ENCODE assay signal across 12 cellular contexts in the genomic region with DNA sequence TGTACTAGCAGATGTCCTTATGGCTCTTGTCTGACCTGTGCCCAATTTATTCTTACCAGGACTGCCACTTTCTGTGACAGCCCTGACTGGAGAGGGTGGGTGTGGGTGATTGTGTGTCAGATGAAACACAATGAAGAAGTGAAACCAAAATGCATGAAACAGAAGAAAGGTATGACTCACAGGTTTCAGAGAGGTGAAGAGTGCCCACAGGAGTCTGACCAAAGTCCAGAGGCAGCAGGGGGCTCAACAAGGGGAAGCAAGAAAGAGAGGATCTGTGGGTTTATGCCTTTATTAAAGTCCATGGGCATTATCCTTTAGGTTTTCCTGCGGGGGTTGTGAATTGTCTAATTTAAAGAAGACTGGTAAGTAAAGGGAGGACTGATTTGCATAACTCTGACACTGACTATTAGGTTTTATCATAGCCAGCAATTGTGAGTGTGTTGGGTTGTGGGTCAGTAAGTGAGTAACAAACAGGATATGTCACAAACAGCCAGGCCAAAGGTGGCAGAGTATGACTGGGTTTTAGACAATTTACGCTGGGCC. TPM values are rescaled to one million over a fixed set of nuclear protein-coding genes. Genes with fewer than 3 reads are reported as not detected.
A peak's percentile ranks its signal among the peaks of the same experiment; 100 is the strongest.
DNase-seq lines count a peak whose midpoint lies in the region; ATAC-seq and TF ChIP-seq lines count a peak whose summit lies in the region.
"Had no signal": no experiment of that assay in that cellular context is flagged by ENCODE, and none has a peak within 500 bp of the region (broad histone marks: within the 10 kb centered on the region; RNA-seq: fewer than 3 reads in every experiment).

No MANE protein-coding gene starts in this region.

- peak overlapping the region; percentile 33 to 89 (median 71) for H3K4me3 Mint-ChIP-seq in IgD-negative memory B cell
- no peak overlapping the region for H3K4me3 Mint-ChIP-seq in activated CD4-positive, alpha-beta memory T cell treated with anti-CD3 and anti-CD28 coated beads for 36 hours
- H3K4me3 Mint-ChIP-seq: central memory CD8-positive, alpha-beta T cell had no signal

- in situ Hi-C loops in GM13977 (cut with MboI; ENCODE audit: low pct_unique_long_range_greater_than_20kb, low sequenced_read_pairs, unreplicated experiment), result no loop called here

- ATAC-seq in GM19438 (IDR thresholded peaks at IDR 0.05; ENCODE audit: low read depth, unreplicated experiment) (peak; percentile 96), HG02885 (IDR thresholded peaks at IDR 0.05; ENCODE audit: poor library complexity, unreplicated experiment) (peak; percentile 98), omental fat pad (ENCODE audit: low FRiP score) (no peak)
- ATAC-seq: lower lobe of right lung, sciatic nerve had no signal

- H3K27ac Mint-ChIP-seq in IgD-negative memory B cell, result peak overlapping the region; percentile 9 to 71 (median 36)
- H3K27ac Mint-ChIP-seq in activated CD4-positive, alpha-beta memory T cell treated with anti-CD3 and anti-CD28 coated beads for 36 hours, result no peak overlapping the region

- TF ChIP-seq CTCF in GM13977 (IDR thresholded peaks at IDR 0.05; ENCODE audit: extremely low read depth, insufficient read depth, missing control alignments) (no peak), omental fat pad (IDR thresholded peaks at IDR 0.05) (no peak), ovary (IDR thresholded peaks at IDR 0.05) (no peak)

- no peaks in the 10 kb centered on the region for H3K4me1 ChIP-seq in ovary (ENCODE audit: insufficient read depth)
- H3K4me1 ChIP-seq: BLaER1, lower lobe of right lung had no signal

- POLR2A ChIA-PET in activated CD4-positive, alpha-beta memory T cell treated with anti-CD3 and anti-CD28 coated beads for 36 hours (lab: Charles Lee), result no interaction called here

- CTCF ChIA-PET in activated CD4-positive, alpha-beta memory T cell treated with anti-CD3 and anti-CD28 coated beads for 36 hours (lab: Charles Lee), result no interaction called here

- H3K9me3 Mint-ChIP-seq in IgD-negative memory B cell, result peaks cover 0 to 1% (median 0%) of the 10 kb centered on the region in 3 donors
- peaks cover 33% of the 10 kb centered on the region for H3K9me3 Mint-ChIP-seq in activated CD4-positive, alpha-beta memory T cell treated with anti-CD3 and anti-CD28 coated beads for 36 hours

- H3K36me3 ChIP-seq in ovary, result no peaks in the 10 kb centered on the region
- H3K36me3 ChIP-seq: BLaER1, lower lobe of right lung had no signal

- TF ChIP-seq EP300 in ovary (IDR thresholded peaks at IDR 0.05), result no peak

- no peak overlapping the region for H3K27ac ChIP-seq in ovary
- H3K27ac ChIP-seq: BLaER1, lower lobe of right lung had no signal

- no peaks in the 10 kb centered on the region for H3K9me3 ChIP-seq in ovary
- H3K9me3 ChIP-seq: BLaER1, lower lobe of right lung had no signal

- H3K36me3 Mint-ChIP-seq in IgD-negative memory B cell, result peaks cover 2% of the 10 kb centered on the region
- H3K36me3 Mint-ChIP-seq in activated CD4-positive, alpha-beta memory T cell treated with anti-CD3 and anti-CD28 coated beads for 36 hours, result no peaks in the 10 kb centered on the region

- H3K27me3 Mint-ChIP-seq in IgD-negative memory B cell, result no peaks in the 10 kb centered on the region
- H3K27me3 Mint-ChIP-seq in activated CD4-positive, alpha-beta memory T cell treated with anti-CD3 and anti-CD28 coated beads for 36 hours, result no peaks in the 10 kb centered on the region
- H3K27me3 Mint-ChIP-seq: central memory CD8-positive, alpha-beta T cell had no signal

- WGBS in ovary, 3 donors, result 80 to 88% (median 86%) methylated on average over 2 of the region's 2 CpGs

- no peak overlapping the region for H3K4me3 ChIP-seq in ovary
- H3K4me3 ChIP-seq: BLaER1, lower lobe of right lung had no signal

- H3K27me3 ChIP-seq in ovary, result no peaks in the 10 kb centered on the region
- H3K27me3 ChIP-seq: BLaER1 had no signal

- H3K4me1 Mint-ChIP-seq in IgD-negative memory B cell, result peaks cover 5 to 13% (median 11%) of the 10 kb centered on the region in 3 donors
- no peaks in the 10 kb centered on the region for H3K4me1 Mint-ChIP-seq in activated CD4-positive, alpha-beta memory T cell treated with anti-CD3 and anti-CD28 coated beads for 36 hours (ENCODE audit: low read depth)
- H3K4me1 Mint-ChIP-seq: central memory CD8-positive, alpha-beta T cell had no signal

- TF ChIP-seq POLR2A in ovary (IDR thresholded peaks at IDR 0.05), result no peak

- DNase-seq in GM13977 (ENCODE audit: low spot score) (peak; percentile 6), omental fat pad (ENCODE audit: low spot score) (no peak), NCI-H226 (no peak), ovary (no peak)
- DNase-seq in activated CD4-positive, alpha-beta memory T cell treated with anti-CD3 and anti-CD28 coated beads for 36 hours, result no peak
- DNase-seq: lower lobe of right lung had no signal

- intact Hi-C loops in activated CD4-positive, alpha-beta memory T cell treated with anti-CD3 and anti-CD28 coated beads for 36 hours (cut with micrococcal nuclease), result no loop called here
- intact Hi-C loops in ovary (cut with DNase I), result no loop called here

RNA-seq across cellular contexts. Expression of gene OR4C6, which starts 3.9 kb away (rescaled TPM):
- polyA plus RNA-seq in IgD-negative memory B cell (0.23 TPM), ovary (not detected)
- total RNA-seq in omental fat pad (not detected), ovary (not detected)
- not detected for total RNA-seq in activated CD4-positive, alpha-beta memory T cell treated with anti-CD3 and anti-CD28 coated beads for 36 hours
- total RNA-seq: lower lobe of right lung, sciatic nerve had no signal

RNA-seq across cellular contexts. Expression of gene OR4S2, which starts 10.0 kb away (rescaled TPM):
- polyA plus RNA-seq in IgD-negative memory B cell (not detected), ovary (not detected)
- total RNA-seq in omental fat pad (not detected), ovary (not detected)
- not detected for total RNA-seq in activated CD4-positive, alpha-beta memory T cell treated with anti-CD3 and anti-CD28 coated beads for 36 hours
- total RNA-seq: lower lobe of right lung, sciatic nerve had no signal

RNA-seq across cellular contexts. Expression of gene OR4P4, which starts 23.2 kb away (rescaled TPM):
- polyA plus RNA-seq in IgD-negative memory B cell (not detected), ovary (not detected)
- total RNA-seq in omental fat pad (not detected), ovary (not detected)
- total RNA-seq in activated CD4-positive, alpha-beta memory T cell treated with anti-CD3 and anti-CD28 coated beads for 36 hours, result not detected
- total RNA-seq: lower lobe of right lung, sciatic nerve had no signal

RNA-seq across cellular contexts. Expression of gene OR4C11, which starts 50.7 kb away (rescaled TPM):
- polyA plus RNA-seq in IgD-negative memory B cell (not detected), ovary (not detected)
- total RNA-seq in omental fat pad (not detected), ovary (not detected)
- not detected for total RNA-seq in activated CD4-positive, alpha-beta memory T cell treated with anti-CD3 and anti-CD28 coated beads for 36 hours
- total RNA-seq: lower lobe of right lung, sciatic nerve had no signal
